In genomic region chr12:78928200-78929074, GRCh38 we compare ENCODE assay signal across 14 cellular contexts.
DNase-seq lines count a peak whose midpoint lies in the region; ATAC-seq and TF ChIP-seq lines count a peak whose summit lies in the region.
"Had no signal": no experiment of that assay in that cellular context is flagged by ENCODE, and none has a peak within 500 bp of the region (broad histone marks: within the 10 kb centered on the region; RNA-seq: fewer than 3 reads in every experiment).

No MANE protein-coding gene starts in this region.

- H2AK9ac ChIP-seq in IMR-90 (replicated peaks; ENCODE audit: low read depth, low read length, poor library complexity), result no peak overlapping the region

- H4K8ac ChIP-seq in IMR-90 (ENCODE audit: low read depth in 2 of 2, low read length in 2 of 2), result no peak overlapping the region

- POLR2A ChIA-PET in IMR-90 (lab: Charles Lee; ENCODE audit: unreplicated experiment), result no interaction called here

- no peak overlapping the region for H2AFZ ChIP-seq in IMR-90 (replicated peaks; ENCODE audit: low read length, poor library complexity)

- no peaks in the 10 kb centered on the region for H3K4me1 Mint-ChIP-seq in activated naive CD4-positive, alpha-beta T cell treated with anti-CD3 and anti-CD28 coated beads for 36 hours (ENCODE audit: low read depth)
- H3K4me1 Mint-ChIP-seq: stimulated activated effector memory CD8-positive, alpha-beta T cell treated with anti-CD3 and anti-CD28 coated beads, Interleukin-12 subunit alpha, Interleukin-12 subunit beta, amount 100 ng/mL, for 72 hours had no signal

- H3K4me1 ChIP-seq in IMR-90 (ENCODE audit: control insufficient read depth, insufficient read depth, low read length) (peaks cover 3% of the 10 kb centered on the region), esophagus muscularis mucosa (no peaks in the 10 kb centered on the region)

- no peak for TF ChIP-seq EP300 in esophagus muscularis mucosa (IDR thresholded peaks at IDR 0.05)

- no peak overlapping the region for H2BK5ac ChIP-seq in IMR-90 (ENCODE audit: low read depth, low read length, poor library complexity, severe bottlenecking)

- H4K5ac ChIP-seq in IMR-90 (ENCODE audit: low read depth, low read length), result no peak overlapping the region

- no peaks in the 10 kb centered on the region for H3K9me3 ChIP-seq in IMR-90 (ENCODE audit: control insufficient read depth, insufficient read depth, low read length)
- no peaks in the 10 kb centered on the region for H3K9me3 ChIP-seq in esophagus muscularis mucosa

- DNase-seq in COLO829 (ENCODE audit: low spot score) (peak; percentile 70), IMR-90 (peak; percentile 93), astrocyte of the hippocampus (ENCODE audit: low read depth, low spot score) (peak; percentile 79), iris pigment epithelial cell (ENCODE audit: low read depth) (peak; percentile 37), esophagus muscularis mucosa (ENCODE audit: extremely low spot score) (no peak), retina (no peak)
- no peak for DNase-seq in activated naive CD4-positive, alpha-beta T cell treated with anti-CD3 and anti-CD28 coated beads for 36 hours
- DNase-seq: activated CD4-positive, CD25-positive, alpha-beta regulatory T cell; C1 segment of cervical spinal cord; midbrain; NCI-H1092 treated with DMSO at 0.1 percent for 48 hours; NCI-H526 treated with DMSO at 0.1 percent for 48 hours had no signal

- dilution Hi-C loops in IMR-90 (cut with HindIII; ENCODE audit: low sequenced_read_pairs, unreplicated experiment), result no loop called here

- no peak overlapping the region for H3K14ac ChIP-seq in IMR-90 (replicated peaks; ENCODE audit: low read depth, low read length)

- H2AK5ac ChIP-seq in IMR-90 (ENCODE audit: low read depth, low read length), result no peak overlapping the region

- TF ChIP-seq RAD21 in IMR-90 (IDR thresholded peaks at IDR 0.05; ENCODE audit: low read length), result no peak

- H3K4me3 ChIP-seq in IMR-90 (ENCODE audit: insufficient read depth, low read depth, low read length), result peak overlapping the region; percentile 10; the same call in 1 of the 2 replicates
- no peak overlapping the region for H3K4me3 ChIP-seq in esophagus muscularis mucosa

- no peak overlapping the region for H3K27ac Mint-ChIP-seq in activated naive CD4-positive, alpha-beta T cell treated with anti-CD3 and anti-CD28 coated beads for 36 hours
- H3K27ac Mint-ChIP-seq: stimulated activated effector memory CD8-positive, alpha-beta T cell treated with anti-CD3 and anti-CD28 coated beads, Interleukin-12 subunit alpha, Interleukin-12 subunit beta, amount 100 ng/mL, for 72 hours had no signal

- H3K36me3 ChIP-seq in IMR-90 (ENCODE audit: control insufficient read depth, insufficient read depth, low read length) (no peaks in the 10 kb centered on the region), esophagus muscularis mucosa (no peaks in the 10 kb centered on the region)

- H2BK120ac ChIP-seq in IMR-90 (ENCODE audit: low read depth, low read length), result 0 out of 2 replicates have a peak overlapping the region, but pooled peaks have one; percentile 56

- no peak for TF ChIP-seq CTCF in IMR-90 (conservative IDR thresholded peaks at IDR 0.05; ENCODE audit: low read depth, low read length)
- no peak for TF ChIP-seq CTCF in esophagus muscularis mucosa (IDR thresholded peaks at IDR 0.05)

- ATAC-seq in IMR-90 (ENCODE audit: low read depth) (peak; percentile 87), GM19351 (IDR thresholded peaks at IDR 0.05; ENCODE audit: unreplicated experiment) (no peak)
- ATAC-seq: stimulated activated effector memory CD8-positive, alpha-beta T cell treated with anti-CD3 and anti-CD28 coated beads, Interleukin-12 subunit alpha, Interleukin-12 subunit beta, amount 100 ng/mL, for 72 hours had no signal

- H3K9ac ChIP-seq in IMR-90 (ENCODE audit: low read depth, low read length), result no peak overlapping the region

- H3K79me1 ChIP-seq in IMR-90 (ENCODE audit: low read depth in 1 of 2, low read length in 2 of 2), result no peaks in the 10 kb centered on the region

- no peak overlapping the region for H3K18ac ChIP-seq in IMR-90 (ENCODE audit: low read depth, low read length)

- H2BK15ac ChIP-seq in IMR-90 (ENCODE audit: low read depth, low read length), result no peak overlapping the region

- TF ChIP-seq POLR2A in IMR-90 (IDR thresholded peaks at IDR 0.05; ENCODE audit: low read depth, low read length) (no peak), esophagus muscularis mucosa (IDR thresholded peaks at IDR 0.05; ENCODE audit: low read depth) (no peak)

- H4K20me1 ChIP-seq in IMR-90 (ENCODE audit: insufficient read depth, low read length), result no peaks in the 10 kb centered on the region

- in situ Hi-C loops in IMR-90 (cut with MboI; ENCODE audit: low sequenced_read_pairs), result no loop called here

- H3K4me2 ChIP-seq in IMR-90 (ENCODE audit: low read depth, low read length), result peak overlapping the region; percentile 68

- 10% methylated on average over 2 of the region's 5 CpGs; no CpG with 5 or more reads in 1 of the 2 experiments for WGBS in IMR-90 (ENCODE audit: extremely low coverage in 2 of 2, insufficient read length in 1 of 2), 2 experiments
- WGBS in esophagus muscularis mucosa, result 79% methylated on average over 5 of the region's 5 CpGs

- no peak overlapping the region for H3K4ac ChIP-seq in IMR-90 (ENCODE audit: low read depth, low read length)

- no peaks in the 10 kb centered on the region for H3K36me3 Mint-ChIP-seq in activated naive CD4-positive, alpha-beta T cell treated with anti-CD3 and anti-CD28 coated beads for 36 hours (ENCODE audit: low read depth)
- H3K36me3 Mint-ChIP-seq: stimulated activated effector memory CD8-positive, alpha-beta T cell treated with anti-CD3 and anti-CD28 coated beads, Interleukin-12 subunit alpha, Interleukin-12 subunit beta, amount 100 ng/mL, for 72 hours had no signal

- H3K23ac ChIP-seq in IMR-90 (ENCODE audit: low read depth, low read length), result no peak overlapping the region

- H3K27ac ChIP-seq in IMR-90 (ENCODE audit: insufficient read depth, low read length), result peak overlapping the region; percentile 40; the same call in 1 of the 2 replicates
- H3K27ac ChIP-seq in esophagus muscularis mucosa (replicated peaks in 1 of 4), result no peak overlapping the region

- no peak overlapping the region for H4K91ac ChIP-seq in IMR-90 (ENCODE audit: insufficient read depth, low read depth, low read length)

- BruUV-seq in IMR-90 (replicated peaks; lab: Mats Ljungman, UMichigan), result no TSS peak

- H3K56ac ChIP-seq in IMR-90 (ENCODE audit: extremely low read depth, insufficient read depth, low read length), result no peak overlapping the region

- H3K4me3 Mint-ChIP-seq in activated naive CD4-positive, alpha-beta T cell treated with anti-CD3 and anti-CD28 coated beads for 36 hours, result no peak overlapping the region
- H3K4me3 Mint-ChIP-seq: stimulated activated effector memory CD8-positive, alpha-beta T cell treated with anti-CD3 and anti-CD28 coated beads, Interleukin-12 subunit alpha, Interleukin-12 subunit beta, amount 100 ng/mL, for 72 hours had no signal

- CTCF ChIA-PET in IMR-90 (lab: Yijun Ruan, JAX), result no interaction called here
- CTCF ChIA-PET in activated naive CD4-positive, alpha-beta T cell treated with anti-CD3 and anti-CD28 coated beads for 36 hours (lab: Charles Lee), result no interaction called here

- H3K9me1 ChIP-seq in IMR-90 (ENCODE audit: insufficient read depth, low read length), result no peaks in the 10 kb centered on the region

- H2BK20ac ChIP-seq in IMR-90 (ENCODE audit: low read depth, low read length), result no peak overlapping the region

- H3K27me3 ChIP-seq in IMR-90 (ENCODE audit: control insufficient read depth, insufficient read depth, low read length) (no peaks in the 10 kb centered on the region), esophagus muscularis mucosa (no peaks in the 10 kb centered on the region)

- intact Hi-C loops in IMR-90 (cut with micrococcal nuclease), result no loop called here
- intact Hi-C loops in esophagus muscularis mucosa (cut with DNase I), result no loop called here
- intact Hi-C loops in activated naive CD4-positive, alpha-beta T cell treated with anti-CD3 and anti-CD28 coated beads for 36 hours (cut with micrococcal nuclease), result no loop called here

- peaks cover 4% of the 10 kb centered on the region for H3K9me3 Mint-ChIP-seq in activated naive CD4-positive, alpha-beta T cell treated with anti-CD3 and anti-CD28 coated beads for 36 hours

- H3K27me3 Mint-ChIP-seq in activated naive CD4-positive, alpha-beta T cell treated with anti-CD3 and anti-CD28 coated beads for 36 hours (ENCODE audit: low read depth), result no peaks in the 10 kb centered on the region

TF ChIP-seq in IMR-90, 13 proteins besides CTCF, POLR2A, EP300 and RAD21:
- no peak for TF ChIP-seq BHLHE40 (IDR thresholded peaks at IDR 0.05; ENCODE audit: low read depth, low read length)
- no peak for TF ChIP-seq RFX5 (IDR thresholded peaks at IDR 0.05; ENCODE audit: low read depth, low read length)
- TF ChIP-seq CEBPB (IDR thresholded peaks at IDR 0.05; ENCODE audit: low read depth, low read length), result peak; percentile 91
- no peak for TF ChIP-seq ELK1 (IDR thresholded peaks at IDR 0.05; ENCODE audit: borderline replicate concordance, low read depth, low read length)
- no peak for TF ChIP-seq MAFK (IDR thresholded peaks at IDR 0.05; ENCODE audit: low read depth, low read length)
- no peak for TF ChIP-seq SMC3 (IDR thresholded peaks at IDR 0.05; ENCODE audit: low read depth, low read length)
- no peak for TF ChIP-seq RCOR1 (IDR thresholded peaks at IDR 0.05; ENCODE audit: insufficient replicate concordance, low read length)
- no peak for TF ChIP-seq USF2 (IDR thresholded peaks at IDR 0.05; ENCODE audit: low read depth, low read length)
- TF ChIP-seq MXI1 (IDR thresholded peaks at IDR 0.05; ENCODE audit: borderline replicate concordance, low read depth, low read length), result no peak
- peak; percentile 37; the same call in 1 of the 2 replicates for TF ChIP-seq FOS (IDR thresholded peaks at IDR 0.05; ENCODE audit: low read depth, low read length)
- no peak for TF ChIP-seq CHD1 (IDR thresholded peaks at IDR 0.05; ENCODE audit: low read depth, low read length)

Comparison
In these comparisons a context has a peak if more than half of its experiments do, and no peak if none do; other contexts are left out.
1. DNase-seq: peak in COLO829 (single experiment), IMR-90 (single experiment), astrocyte of the hippocampus (single experiment) and iris pigment epithelial cell (single experiment); none in esophagus muscularis mucosa (single experiment), activated naive CD4-positive, alpha-beta T cell treated with anti-CD3 and anti-CD28 coated beads for 36 hours (single experiment) and retina (single experiment).